37 cellular contexts compared by ENCODE assay signal in genomic region chr10:93248583-93249227, GRCh38.
"Had no signal": no experiment of that assay in that cellular context is flagged by ENCODE, and none has a peak within 500 bp of the region (broad histone marks: within the 10 kb centered on the region; RNA-seq: fewer than 3 reads in every experiment).

No MANE protein-coding gene starts in this region.

- H3K9me3 ChIP-seq: adrenal gland, body of pancreas, gastrocnemius medialis, pancreas, psoas muscle, sigmoid colon, upper lobe of left lung, vagina had no signal

- H3K36me3 ChIP-seq: adrenal gland, gastrocnemius medialis, pancreas, sigmoid colon, upper lobe of left lung, vagina had no signal

- H3K4me2 ChIP-seq: hepatocyte had no signal

- ATAC-seq: activated CD4-positive, CD25-positive, alpha-beta regulatory T cell treated with anti-CD3 and anti-CD28 coated beads, Interleukin-2, amount 50 U/mL, for 24 hours; body of pancreas; gastrocnemius medialis; left cardiac atrium; left ventricle myocardium superior; pancreas; psoas muscle; stimulated activated memory B cell treated with anti-CD40 and anti-IgM and Interleukin-4, amounts not matched to agents 10 μg/mL and 1 μg/mL and 100 μg/mL, for 72 hours; stimulated activated naive CD8-positive, alpha-beta T cell treated with anti-CD3 and anti-CD28 coated beads, Interleukin-15, amount 100 ng/mL, for 72 hours had no signal

- H3K27ac ChIP-seq: adrenal gland, body of pancreas, gastrocnemius medialis, hepatocyte, pancreas, psoas muscle, sigmoid colon, upper lobe of left lung, vagina, VCaP had no signal

- H3K27ac Mint-ChIP-seq: activated CD4-positive, alpha-beta memory T cell treated with anti-CD3 and anti-CD28 coated beads for 36 hours; activated CD4-positive, alpha-beta T cell treated with anti-CD3 and anti-CD28 coated beads, Interleukin-2, amount 10 ng/mL, durations not matched to agents 24 days and 14 days; activated naive CD4-positive, alpha-beta T cell treated with anti-CD3 and anti-CD28 coated beads for 36 hours; activated naive CD8-positive, alpha-beta T cell treated with anti-CD3 and anti-CD28 coated beads for 36 hours; activated T-helper 1 cell treated with anti-CD3 and anti-CD28 coated beads, Interleukin-12 subunit alpha, Interleukin-12 subunit beta, Interleukin-2, Interleukin-4 antibody, amounts not matched to agents 30 ng/mL and 10 ng/mL and 1 ng/mL, durations not matched to agents 14 hours and 24 hours and 36 hours; stimulated activated memory B cell treated with anti-CD40 and anti-IgM and Interleukin-4, amounts not matched to agents 10 μg/mL and 1 μg/mL and 100 μg/mL, for 72 hours had no signal

- H3K4me1 Mint-ChIP-seq: activated CD4-positive, alpha-beta T cell treated with anti-CD3 and anti-CD28 coated beads, Interleukin-2, amount 10 ng/mL, durations not matched to agents 24 days and 14 days; activated naive CD8-positive, alpha-beta T cell treated with anti-CD3 and anti-CD28 coated beads for 36 hours; naive B cell; stimulated activated memory B cell treated with anti-CD40 and anti-IgM and Interleukin-4, amounts not matched to agents 10 μg/mL and 1 μg/mL and 100 μg/mL, for 72 hours; stimulated activated naive CD8-positive, alpha-beta T cell treated with anti-CD3 and anti-CD28 coated beads, Interleukin-15, amount 100 ng/mL, for 72 hours had no signal

- H3K36me3 Mint-ChIP-seq: activated CD4-positive, alpha-beta memory T cell treated with anti-CD3 and anti-CD28 coated beads for 36 hours; activated naive CD8-positive, alpha-beta T cell treated with anti-CD3 and anti-CD28 coated beads for 36 hours; naive B cell; stimulated activated memory B cell treated with anti-CD40 and anti-IgM and Interleukin-4, amounts not matched to agents 10 μg/mL and 1 μg/mL and 100 μg/mL, for 72 hours had no signal

- H3K4me3 Mint-ChIP-seq: activated CD4-positive, alpha-beta memory T cell treated with anti-CD3 and anti-CD28 coated beads for 36 hours; activated CD4-positive, alpha-beta T cell treated with anti-CD3 and anti-CD28 coated beads, Interleukin-2, amount 10 ng/mL, durations not matched to agents 24 days and 14 days; activated naive CD4-positive, alpha-beta T cell treated with anti-CD3 and anti-CD28 coated beads for 36 hours; activated naive CD8-positive, alpha-beta T cell treated with anti-CD3 and anti-CD28 coated beads for 36 hours; activated T-helper 1 cell treated with anti-CD3 and anti-CD28 coated beads, Interleukin-12 subunit alpha, Interleukin-12 subunit beta, Interleukin-2, Interleukin-4 antibody, amounts not matched to agents 30 ng/mL and 10 ng/mL and 1 ng/mL, durations not matched to agents 14 hours and 24 hours and 36 hours; naive B cell; nephron progenitor cell; stimulated activated memory B cell treated with anti-CD40 and anti-IgM and Interleukin-4, amounts not matched to agents 10 μg/mL and 1 μg/mL and 100 μg/mL, for 72 hours; stimulated activated naive CD8-positive, alpha-beta T cell treated with anti-CD3 and anti-CD28 coated beads, Interleukin-15, amount 100 ng/mL, for 72 hours had no signal

- FAIRE-seq: colon, keratinocyte, pancreas, small intestine, TTC549 had no signal

- H3K9me3 Mint-ChIP-seq: activated CD4-positive, alpha-beta memory T cell treated with anti-CD3 and anti-CD28 coated beads for 36 hours; activated CD4-positive, alpha-beta T cell treated with anti-CD3 and anti-CD28 coated beads, Interleukin-2, amount 10 ng/mL, durations not matched to agents 24 days and 14 days; activated naive CD4-positive, alpha-beta T cell treated with anti-CD3 and anti-CD28 coated beads for 36 hours; activated naive CD8-positive, alpha-beta T cell treated with anti-CD3 and anti-CD28 coated beads for 36 hours; activated T-helper 1 cell treated with anti-CD3 and anti-CD28 coated beads, Interleukin-12 subunit alpha, Interleukin-12 subunit beta, Interleukin-2, Interleukin-4 antibody, amounts not matched to agents 30 ng/mL and 10 ng/mL and 1 ng/mL, durations not matched to agents 14 hours and 24 hours and 36 hours; nephron progenitor cell; stimulated activated memory B cell treated with anti-CD40 and anti-IgM and Interleukin-4, amounts not matched to agents 10 μg/mL and 1 μg/mL and 100 μg/mL, for 72 hours; stimulated activated naive CD8-positive, alpha-beta T cell treated with anti-CD3 and anti-CD28 coated beads, Interleukin-15, amount 100 ng/mL, for 72 hours had no signal

- H2AFZ ChIP-seq: hepatocyte had no signal

- H3K79me2 ChIP-seq: hepatocyte had no signal

- H3K4me3 ChIP-seq: adrenal gland, body of pancreas, gastrocnemius medialis, hepatocyte, pancreas, psoas muscle, sigmoid colon, upper lobe of left lung, vagina had no signal

- H3K4me1 ChIP-seq: body of pancreas, pancreas, psoas muscle, sigmoid colon, upper lobe of left lung, vagina had no signal

- H3K27me3 ChIP-seq: adrenal gland, body of pancreas, gastrocnemius medialis, hepatocyte, pancreas, sigmoid colon, upper lobe of left lung, vagina had no signal

- DNase-seq: activated CD4-positive, alpha-beta memory T cell treated with anti-CD3 and anti-CD28 coated beads for 36 hours; activated CD4-positive, alpha-beta T cell treated with anti-CD3 and anti-CD28 coated beads, Interleukin-2, amount 10 ng/mL, durations not matched to agents 24 days and 14 days; activated CD8-positive, alpha-beta memory T cell treated with anti-CD3 and anti-CD28 coated beads, Interleukin-2, amount 50 U/mL, for 4 hours; activated effector memory CD4-positive, alpha-beta T cell treated with anti-CD3 and anti-CD28 coated beads, Interleukin-2, amount 50 U/mL, for 16 hours; activated naive CD4-positive, alpha-beta T cell treated with anti-CD3 and anti-CD28 coated beads for 36 hours; activated naive CD8-positive, alpha-beta T cell treated with anti-CD3 and anti-CD28 coated beads for 36 hours; activated T-cell treated with anti-CD3 and anti-CD28 coated beads, Interleukin-2, amount 50 U/mL, for 1 hour; adrenal gland; aorta; body of pancreas; dermis blood vessel endothelial cell; effector memory CD4-positive, alpha-beta T cell; erythroblast; gastrocnemius medialis; glutamatergic neuron; left cardiac atrium; left ventricle myocardium superior; naive B cell; nephron progenitor cell; pancreas; psoas muscle; sigmoid colon; small intestine; stimulated activated CD4-positive, alpha-beta T cell treated with anti-CD3 and anti-CD28 coated beads, Interleukin-4, amount 100 ng/mL, for 24 hours; stimulated activated naive CD8-positive, alpha-beta T cell treated with anti-CD3 and anti-CD28 coated beads, Interleukin-15, amount 100 ng/mL, for 72 hours; substantia nigra; T-helper 9 cell had no signal
